In the genomic region with DNA sequence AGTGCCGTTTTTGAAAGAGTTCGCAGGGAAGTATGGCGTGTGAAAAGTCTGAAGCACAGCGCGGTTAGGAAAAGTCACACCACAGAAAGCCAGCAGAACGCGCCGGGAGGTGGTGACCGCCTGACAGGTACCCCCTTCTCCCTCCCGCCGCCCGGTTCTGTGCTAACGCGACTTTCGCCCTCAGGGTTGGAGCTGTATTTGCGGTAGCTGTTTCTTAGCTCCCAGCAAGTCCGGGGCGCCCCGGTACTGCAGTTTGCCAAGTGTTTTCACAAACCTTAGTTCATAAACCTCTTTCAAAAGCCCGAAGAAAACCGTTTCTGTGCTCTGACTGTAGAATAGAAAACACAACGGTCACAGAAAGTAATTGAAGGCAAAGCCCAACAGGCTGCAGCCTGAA, we compare ENCODE assay signal across 1 cellular context.
A peak's percentile ranks its signal among the peaks of the same experiment; 100 is the strongest.
TF ChIP-seq lines count a peak whose summit lies in the region.

No MANE protein-coding gene starts in this region.

TF ChIP-seq in GM12878, 131 proteins besides CTCF, POLR2A, EP300 and RAD21 (continued from another document):
- TF ChIP-seq, protein P1, sequence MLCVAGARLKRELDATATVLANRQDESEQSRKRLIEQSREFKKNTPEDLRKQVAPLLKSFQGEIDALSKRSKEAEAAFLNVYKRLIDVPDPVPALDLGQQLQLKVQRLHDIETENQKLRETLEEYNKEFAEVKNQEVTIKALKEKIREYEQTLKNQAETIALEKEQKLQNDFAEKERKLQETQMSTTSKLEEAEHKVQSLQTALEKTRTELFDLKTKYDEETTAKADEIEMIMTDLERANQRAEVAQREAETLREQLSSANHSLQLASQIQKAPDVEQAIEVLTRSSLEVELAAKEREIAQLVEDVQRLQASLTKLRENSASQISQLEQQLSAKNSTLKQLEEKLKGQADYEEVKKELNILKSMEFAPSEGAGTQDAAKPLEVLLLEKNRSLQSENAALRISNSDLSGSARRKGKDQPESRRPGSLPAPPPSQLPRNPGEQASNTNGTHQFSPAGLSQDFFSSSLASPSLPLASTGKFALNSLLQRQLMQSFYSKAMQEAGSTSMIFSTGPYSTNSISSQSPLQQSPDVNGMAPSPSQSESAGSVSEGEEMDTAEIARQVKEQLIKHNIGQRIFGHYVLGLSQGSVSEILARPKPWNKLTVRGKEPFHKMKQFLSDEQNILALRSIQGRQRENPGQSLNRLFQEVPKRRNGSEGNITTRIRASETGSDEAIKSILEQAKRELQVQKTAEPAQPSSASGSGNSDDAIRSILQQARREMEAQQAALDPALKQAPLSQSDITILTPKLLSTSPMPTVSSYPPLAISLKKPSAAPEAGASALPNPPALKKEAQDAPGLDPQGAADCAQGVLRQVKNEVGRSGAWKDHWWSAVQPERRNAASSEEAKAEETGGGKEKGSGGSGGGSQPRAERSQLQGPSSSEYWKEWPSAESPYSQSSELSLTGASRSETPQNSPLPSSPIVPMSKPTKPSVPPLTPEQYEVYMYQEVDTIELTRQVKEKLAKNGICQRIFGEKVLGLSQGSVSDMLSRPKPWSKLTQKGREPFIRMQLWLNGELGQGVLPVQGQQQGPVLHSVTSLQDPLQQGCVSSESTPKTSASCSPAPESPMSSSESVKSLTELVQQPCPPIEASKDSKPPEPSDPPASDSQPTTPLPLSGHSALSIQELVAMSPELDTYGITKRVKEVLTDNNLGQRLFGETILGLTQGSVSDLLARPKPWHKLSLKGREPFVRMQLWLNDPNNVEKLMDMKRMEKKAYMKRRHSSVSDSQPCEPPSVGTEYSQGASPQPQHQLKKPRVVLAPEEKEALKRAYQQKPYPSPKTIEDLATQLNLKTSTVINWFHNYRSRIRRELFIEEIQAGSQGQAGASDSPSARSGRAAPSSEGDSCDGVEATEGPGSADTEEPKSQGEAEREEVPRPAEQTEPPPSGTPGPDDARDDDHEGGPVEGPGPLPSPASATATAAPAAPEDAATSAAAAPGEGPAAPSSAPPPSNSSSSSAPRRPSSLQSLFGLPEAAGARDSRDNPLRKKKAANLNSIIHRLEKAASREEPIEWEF (IDR thresholded peaks at IDR 0.05; ENCODE audit: insufficient replicate concordance, low read depth, low read length) = no peak
- TF ChIP-seq RUNX3 (IDR thresholded peaks at IDR 0.05; ENCODE audit: low read length) = peak; percentile 10; the same call in 1 of the 2 replicates
